In genomic region chr6:75601608-75602163, GRCh38 we compare ENCODE assay signal across 8 cellular contexts. TPM values are rescaled to one million over a fixed set of nuclear protein-coding genes. Genes with fewer than 3 reads are reported as not detected.
DNase-seq lines count a peak whose midpoint lies in the region; ATAC-seq, FAIRE-seq and TF ChIP-seq lines count a peak whose summit lies in the region.

SENP6 (plus strand) TSS chr6:75601880; CDS start chr6:75602525, 645 bp downstream.

- no peaks in the 10 kb centered on the region for H3K36me3 Mint-ChIP-seq in astrocyte (ENCODE audit: low read depth, unreplicated experiment)

- H3K36me3 ChIP-seq in astrocyte (ENCODE audit: insufficient read depth, low read length), result no peaks in the 10 kb centered on the region
- no peaks in the 10 kb centered on the region for H3K36me3 ChIP-seq in aorta (ENCODE audit: control insufficient read depth in 1 of 2, insufficient read depth in 2 of 2, low read length in 1 of 2)

- peaks cover 42% of the 10 kb centered on the region for H4K20me1 ChIP-seq in astrocyte (ENCODE audit: insufficient read depth, low read length)

- H3K4me2 ChIP-seq in astrocyte (ENCODE audit: low read length), result peak within 1 kb of the TSS; percentile 90

- peak within 1 kb of the TSS; percentile 85 for H2AFZ ChIP-seq in astrocyte (ENCODE audit: low read depth, low read length)

- H3K4me3 Mint-ChIP-seq in astrocyte (ENCODE audit: unreplicated experiment), result peak within 1 kb of the TSS; percentile 96

- no peaks in the 10 kb centered on the region for H3K27me3 ChIP-seq in astrocyte (ENCODE audit: insufficient read depth, low read length)
- no peaks in the 10 kb centered on the region for H3K27me3 ChIP-seq in aorta (ENCODE audit: control insufficient read depth in 1 of 2, insufficient read depth in 2 of 2, low read length in 1 of 2)

- H3K4me3 ChIP-seq in astrocyte (ENCODE audit: insufficient read depth, low read depth, low read length) (peak within 1 kb of the TSS; percentile 90), aorta (ENCODE audit: low read length in 2 of 2) (peak within 1 kb of the TSS; percentile 70 to 96)

- WGBS in aorta, 2 donors, result 0 to 1% methylated on average over 59 to 67 of the region's 67 CpGs

- no peaks in the 10 kb centered on the region for H3K27me3 Mint-ChIP-seq in astrocyte (ENCODE audit: low read depth, unreplicated experiment)

- DNase-seq in GM13976 (ENCODE audit: low spot score), result peak; percentile 80
- DNase-seq in NCI-H1092 (lab: John Stamatoyannopoulos, UW), result peak; percentile 54
- peak; percentile 62 for DNase-seq in T-helper 9 cell
- DNase-seq in astrocyte (ENCODE audit: low read depth), result peak; percentile 64
- peak; percentile 69 for DNase-seq in hepatic stellate cell (ENCODE audit: low spot score)
- DNase-seq in retina, result peak; percentile 96
- peak; percentile 88 to 92 for DNase-seq in aorta

- peak within 1 kb of the TSS; percentile 98 for H3K9ac ChIP-seq in astrocyte (ENCODE audit: low read length)

- intact Hi-C loops in aorta (cut with DNase I), result loop anchor here in 1 of 2 donors (10.0 kb wide), 1 partner anchor 143 kb away; the partner anchor contains the start of gene MYO6

- H3K27ac ChIP-seq in astrocyte (ENCODE audit: low read depth, low read length) (peak within 1 kb of the TSS; percentile 95), aorta (ENCODE audit: low read depth in 1 of 2, low read length in 2 of 2) (peak within 1 kb of the TSS; percentile 81 to 96)

- peak within 1 kb of the TSS; percentile 98 for H3K27ac Mint-ChIP-seq in astrocyte (ENCODE audit: unreplicated experiment)

- H3K79me2 ChIP-seq in astrocyte (ENCODE audit: insufficient read depth, low read length), result peaks cover 60% of the 10 kb centered on the region

- ATAC-seq in HG02588 (IDR thresholded peaks at IDR 0.05; ENCODE audit: unreplicated experiment) (peak; percentile 70), aorta (ENCODE audit: low FRiP score) (peak; percentile 94)

- H3K4me1 Mint-ChIP-seq in astrocyte (ENCODE audit: low read depth, unreplicated experiment), result peaks cover 16% of the 10 kb centered on the region

- H3K9me3 ChIP-seq in astrocyte (ENCODE audit: insufficient read depth, low read depth, low read length) (no peaks in the 10 kb centered on the region), aorta (ENCODE audit: control insufficient read depth, low read length) (no peaks in the 10 kb centered on the region)

- TF ChIP-seq CTCF in GM13976 (IDR thresholded peaks at IDR 0.05; ENCODE audit: borderline replicate concordance, control extremely low read depth, extremely low read depth, insufficient read depth, missing control alignments) (no peak), astrocyte (IDR thresholded peaks at IDR 0.05; ENCODE audit: insufficient read depth, low read depth, low read length) (no peak)

- no peaks in the 10 kb centered on the region for H3K9me3 Mint-ChIP-seq in astrocyte (ENCODE audit: unreplicated experiment)

- no peak for FAIRE-seq in astrocyte (lab: Jason Lieb, UNC)

- peaks cover 8% of the 10 kb centered on the region for H3K4me1 ChIP-seq in astrocyte (ENCODE audit: insufficient read depth, low read length)
- peaks cover 0 to 3% of the 10 kb centered on the region in 2 donors for H3K4me1 ChIP-seq in aorta (ENCODE audit: control insufficient read depth in 1 of 2, insufficient read depth in 2 of 2, low read length in 2 of 2)

- in situ Hi-C loops in GM13976 (cut with MboI; ENCODE audit: low sequenced_read_pairs, unreplicated experiment), result no loop called here

RNA-seq across cellular contexts. Expression of gene SENP6, which starts in this region (rescaled TPM):
- total RNA-seq in astrocyte (100 and 101 TPM in 2 replicates), aorta (100 to 1,000 TPM; 141 to 147 TPM)
- 10 to 100 TPM; 31.8 to 61.6 TPM for polyA plus RNA-seq in aorta

Comparison
In these comparisons a context has a peak if more than half of its experiments do, and no peak if none do; other contexts are left out.
1. Peak in every context shown above with its lines: DNase-seq, ATAC-seq, H3K4me3 ChIP-seq and H3K27ac ChIP-seq.